8 cellular contexts compared by ENCODE assay signal in genomic region chr12:118714051-118714460, GRCh38.
DNase-seq lines count a peak whose midpoint lies in the region; ATAC-seq and TF ChIP-seq lines count a peak whose summit lies in the region.

No MANE protein-coding gene starts in this region.

- POLR2A ChIA-PET in CD8-positive, alpha-beta memory T cell (lab: Charles Lee) = no interaction called here

- H3K27me3 ChIP-seq in left ventricle myocardium inferior (ENCODE audit: low read depth) = peaks cover 57% of the 10 kb centered on the region
- no peaks in the 10 kb centered on the region for H3K27me3 ChIP-seq in CD8-positive, alpha-beta memory T cell (ENCODE audit: insufficient read depth, low read length, poor library complexity, severe bottlenecking)

- no peak overlapping the region for H3K27ac Mint-ChIP-seq in activated T-helper 2 cell treated with anti-CD3 and anti-CD28 coated beads, Interferon-gamma antibody, Interleukin-2, Interleukin-4, amounts not matched to agents 10 μg/mL and 5 μg/mL and 100 μg/mL, durations not matched to agents 14 hours and 24 hours and 36 hours
- H3K27ac Mint-ChIP-seq in nephron = no peak overlapping the region
- H3K27ac Mint-ChIP-seq in CD8-positive, alpha-beta memory T cell = no peak overlapping the region

- CTCF ChIA-PET in CD8-positive, alpha-beta memory T cell (lab: Charles Lee) = no interaction called here

- intact Hi-C loops in left ventricle myocardium inferior (cut with micrococcal nuclease) = no loop called here
- intact Hi-C loops in left ventricle myocardium superior (cut with micrococcal nuclease) = no loop called here
- intact Hi-C loops in activated T-helper 2 cell treated with anti-CD3 and anti-CD28 coated beads, Interferon-gamma antibody, Interleukin-2, Interleukin-4, amounts not matched to agents 10 μg/mL and 5 μg/mL and 100 μg/mL, durations not matched to agents 14 hours and 24 hours and 36 hours (cut with micrococcal nuclease) = no loop called here

- no peak overlapping the region for H3K4me3 ChIP-seq in left ventricle myocardium inferior
- no peak overlapping the region for H3K4me3 ChIP-seq in CD8-positive, alpha-beta memory T cell (ENCODE audit: low read length)

- H3K27me3 Mint-ChIP-seq in activated T-helper 2 cell treated with anti-CD3 and anti-CD28 coated beads, Interferon-gamma antibody, Interleukin-2, Interleukin-4, amounts not matched to agents 10 μg/mL and 5 μg/mL and 100 μg/mL, durations not matched to agents 14 hours and 24 hours and 36 hours (ENCODE audit: low read depth) = no peaks in the 10 kb centered on the region
- H3K27me3 Mint-ChIP-seq in nephron (ENCODE audit: low read depth) = peaks cover 9% of the 10 kb centered on the region
- no peaks in the 10 kb centered on the region for H3K27me3 Mint-ChIP-seq in CD8-positive, alpha-beta memory T cell

- H3K27ac ChIP-seq in left ventricle myocardium inferior (replicated peaks) = no peak overlapping the region
- H3K27ac ChIP-seq in CD8-positive, alpha-beta memory T cell (ENCODE audit: low read depth, low read length) = no peak overlapping the region

- H3K4me1 ChIP-seq in left ventricle myocardium inferior = no peaks in the 10 kb centered on the region
- no peaks in the 10 kb centered on the region for H3K4me1 ChIP-seq in CD8-positive, alpha-beta memory T cell (ENCODE audit: insufficient read depth, low read length)

- no peaks in the 10 kb centered on the region for H3K4me1 Mint-ChIP-seq in activated T-helper 2 cell treated with anti-CD3 and anti-CD28 coated beads, Interferon-gamma antibody, Interleukin-2, Interleukin-4, amounts not matched to agents 10 μg/mL and 5 μg/mL and 100 μg/mL, durations not matched to agents 14 hours and 24 hours and 36 hours (ENCODE audit: low read depth)
- no peaks in the 10 kb centered on the region for H3K4me1 Mint-ChIP-seq in nephron
- H3K4me1 Mint-ChIP-seq in CD8-positive, alpha-beta memory T cell = no peaks in the 10 kb centered on the region

- ATAC-seq in left ventricle myocardium superior (no peak), HG02884 (IDR thresholded peaks at IDR 0.05; ENCODE audit: unreplicated experiment) (peak; percentile 55)

- no peaks in the 10 kb centered on the region for H3K9me3 ChIP-seq in left ventricle myocardium inferior (replicated peaks)
- H3K9me3 ChIP-seq in CD8-positive, alpha-beta memory T cell (ENCODE audit: low read length) = no peaks in the 10 kb centered on the region

- H3K4me3 Mint-ChIP-seq in activated T-helper 2 cell treated with anti-CD3 and anti-CD28 coated beads, Interferon-gamma antibody, Interleukin-2, Interleukin-4, amounts not matched to agents 10 μg/mL and 5 μg/mL and 100 μg/mL, durations not matched to agents 14 hours and 24 hours and 36 hours (ENCODE audit: low read depth) = no peak overlapping the region
- H3K4me3 Mint-ChIP-seq in nephron = no peak overlapping the region
- peak overlapping the region in 1 of 7 donors; percentile 38 for H3K4me3 Mint-ChIP-seq in CD8-positive, alpha-beta memory T cell

- H3K36me3 ChIP-seq in left ventricle myocardium inferior = no peaks in the 10 kb centered on the region
- no peaks in the 10 kb centered on the region for H3K36me3 ChIP-seq in CD8-positive, alpha-beta memory T cell (ENCODE audit: insufficient read depth, low read length)

- no peak for DNase-seq in left ventricle myocardium inferior
- DNase-seq in left ventricle myocardium superior = no peak
- peak; percentile 5 for DNase-seq in NCI-H2196 treated with DMSO at 0.1 percent for 48 hours (lab: John Stamatoyannopoulos, UW; ENCODE audit: unreplicated experiment)
- peak; percentile 8 for DNase-seq in activated T-helper 2 cell treated with anti-CD3 and anti-CD28 coated beads, Interferon-gamma antibody, Interleukin-2, Interleukin-4, amounts not matched to agents 10 μg/mL and 5 μg/mL and 100 μg/mL, durations not matched to agents 14 hours and 24 hours and 36 hours (ENCODE audit: low spot score)
- DNase-seq in CD8-positive, alpha-beta memory T cell = no peak
- no peak for DNase-seq in stimulated activated naive CD4-positive, alpha-beta T cell treated with Interleukin-2 at 50 U/mL for 16 hours (lab: John Stamatoyannopoulos, UW)

- H3K9me3 Mint-ChIP-seq in activated T-helper 2 cell treated with anti-CD3 and anti-CD28 coated beads, Interferon-gamma antibody, Interleukin-2, Interleukin-4, amounts not matched to agents 10 μg/mL and 5 μg/mL and 100 μg/mL, durations not matched to agents 14 hours and 24 hours and 36 hours = no peaks in the 10 kb centered on the region
- H3K9me3 Mint-ChIP-seq in nephron = no peaks in the 10 kb centered on the region
- peaks cover 0 to 5% (median 2%) of the 10 kb centered on the region in 5 donors for H3K9me3 Mint-ChIP-seq in CD8-positive, alpha-beta memory T cell

- TF ChIP-seq CTCF in left ventricle myocardium inferior (IDR thresholded peaks at IDR 0.05; ENCODE audit: borderline replicate concordance) (peak; percentile 49), nephron (IDR thresholded peaks at IDR 0.05; ENCODE audit: unreplicated experiment in 3 of 3) (peak; percentile 18 to 52 (median 28))

- no peaks in the 10 kb centered on the region for H3K36me3 Mint-ChIP-seq in activated T-helper 2 cell treated with anti-CD3 and anti-CD28 coated beads, Interferon-gamma antibody, Interleukin-2, Interleukin-4, amounts not matched to agents 10 μg/mL and 5 μg/mL and 100 μg/mL, durations not matched to agents 14 hours and 24 hours and 36 hours (ENCODE audit: low read depth)
- H3K36me3 Mint-ChIP-seq in nephron (ENCODE audit: low read depth) = no peaks in the 10 kb centered on the region
- no peaks in the 10 kb centered on the region for H3K36me3 Mint-ChIP-seq in CD8-positive, alpha-beta memory T cell

Comparison
In these comparisons a context has a peak if more than half of its experiments do, and no peak if none do; other contexts are left out.
1. DNase-seq: peak in NCI-H2196 treated with DMSO at 0.1 percent for 48 hours (single experiment) and activated T-helper 2 cell treated with anti-CD3 and anti-CD28 coated beads, Interferon-gamma antibody, Interleukin-2, Interleukin-4, amounts not matched to agents 10 μg/mL and 5 μg/mL and 100 μg/mL, durations not matched to agents 14 hours and 24 hours and 36 hours (single experiment); none in left ventricle myocardium inferior (single experiment), left ventricle myocardium superior (single experiment), CD8-positive, alpha-beta memory T cell (0 of 5) and stimulated activated naive CD4-positive, alpha-beta T cell treated with Interleukin-2 at 50 U/mL for 16 hours (single experiment).